7 cellular contexts compared by ENCODE assay signal in genomic region chr4:112910109-112910736, GRCh38.
DNase-seq lines count a peak whose midpoint lies in the region; ATAC-seq and TF ChIP-seq lines count a peak whose summit lies in the region.

No MANE protein-coding gene starts in this region.

- TF ChIP-seq CTCF in GM23338 (conservative IDR thresholded peaks at IDR 0.05; ENCODE audit: low read depth in 2 of 2) (peak in 1 of 2 experiments; percentile 15; a peak in 1 of 4 replicates), transverse colon (IDR thresholded peaks at IDR 0.05) (peak in 1 of 5 experiments; percentile 10)

- H3K27ac ChIP-seq in GM23338 (ENCODE audit: low read depth) (peak overlapping the region; percentile 29; the same call in 1 of the 2 replicates), SK-N-MC (peak overlapping the region; percentile 90), transverse colon (peak overlapping the region; percentile 3 to 58 (median 40))

- intact Hi-C loops in transverse colon (cut with DNase I; ENCODE audit: low total_unique reads) (no loop called here), left colon (cut with DNase I, micrococcal nuclease) (no loop called here)

- no peaks in the 10 kb centered on the region for H3K27me3 ChIP-seq in GM23338 (ENCODE audit: insufficient read depth)
- H3K27me3 ChIP-seq in transverse colon, result no peaks in the 10 kb centered on the region

- H3K9me3 ChIP-seq in SK-N-MC (ENCODE audit: low read depth, low read length) (no peaks in the 10 kb centered on the region), transverse colon (no peaks in the 10 kb centered on the region)

- H4K20me1 ChIP-seq in GM23338 (replicated peaks; ENCODE audit: insufficient read depth), result no peaks in the 10 kb centered on the region

- no peaks in the 10 kb centered on the region for H3F3A ChIP-seq in GM23338 (replicated peaks; ENCODE audit: low read depth)

- in situ Hi-C loops in transverse colon (cut with MboI; ENCODE audit: low pct_ligation_motif_present in 1 of 4, low pct_unique_long_range_greater_than_20kb in 1 of 4, low sequenced_read_pairs in 3 of 4), result no loop called here

- H3K4me1 ChIP-seq in GM23338 (ENCODE audit: insufficient read depth), result peaks cover 4% of the 10 kb centered on the region; the same call in 1 of the 2 replicates
- no peaks in the 10 kb centered on the region for H3K4me1 ChIP-seq in transverse colon

- ATAC-seq in GM23338 (no peak), left colon (no peak), HG03280 (IDR thresholded peaks at IDR 0.05; ENCODE audit: unreplicated experiment) (no peak)

- H3K4me2 ChIP-seq in GM23338, result no peak overlapping the region

- H3K4me1 Mint-ChIP-seq in GM23338, result peaks cover 21% of the 10 kb centered on the region

- H3K9me2 ChIP-seq in GM23338 (ENCODE audit: insufficient read depth), result no peaks in the 10 kb centered on the region

- TF ChIP-seq EP300 in transverse colon (IDR thresholded peaks at IDR 0.05; ENCODE audit: low read depth), result no peak

- H3K4me3 ChIP-seq in GM23338 (no peak overlapping the region), SK-N-MC (peak overlapping the region; percentile 79), transverse colon (peak overlapping the region in 2 of 4 donors; percentile 18 to 36)

- no peaks in the 10 kb centered on the region for H3K36me3 ChIP-seq in GM23338 (ENCODE audit: insufficient read depth)
- no peaks in the 10 kb centered on the region for H3K36me3 ChIP-seq in SK-N-MC (ENCODE audit: insufficient read depth, low read length)
- H3K36me3 ChIP-seq in transverse colon, result no peaks in the 10 kb centered on the region

- no peak overlapping the region for H3K27ac Mint-ChIP-seq in GM23338

- no peak overlapping the region for H2AFZ ChIP-seq in GM23338

- WGBS in transverse colon (ENCODE audit: low coverage in 1 of 2), 2 donors, result 7 to 8% methylated on average over 6 to 7 of the region's 7 CpGs

- no peaks in the 10 kb centered on the region for H3K79me2 ChIP-seq in GM23338 (replicated peaks; ENCODE audit: insufficient read depth)

- H3K4me3 Mint-ChIP-seq in GM23338, result no peak overlapping the region

- H3K9me3 Mint-ChIP-seq in GM23338, result no peaks in the 10 kb centered on the region

- no peak for DNase-seq in GM23338 (ENCODE audit: low spot score)
- no peak for DNase-seq in SK-N-MC (ENCODE audit: low read depth, low spot score)
- DNase-seq in iris pigment epithelial cell (ENCODE audit: low read depth), result peak; percentile 45
- no peak for DNase-seq in transverse colon
- no peak for DNase-seq in GM19238 (ENCODE audit: insufficient read length, low spot score)
- DNase-seq in left colon, result no peak

- H3K27me3 Mint-ChIP-seq in GM23338 (ENCODE audit: insufficient read depth, low read depth, poor library complexity), result no peaks in the 10 kb centered on the region

- no peak for TF ChIP-seq POLR2A in transverse colon (IDR thresholded peaks at IDR 0.05)

- H3K36me3 Mint-ChIP-seq in GM23338 (ENCODE audit: low read depth), result no peaks in the 10 kb centered on the region; the same call in 2 of the 3 replicates

- peak overlapping the region; percentile 41 for H3K9ac ChIP-seq in SK-N-MC (ENCODE audit: insufficient read length)

TF ChIP-seq in GM23338, 12 proteins besides CTCF, POLR2A, EP300 and RAD21:
- TF ChIP-seq STAT1 (IDR thresholded peaks at IDR 0.05; ENCODE audit: unreplicated experiment) (no peak), JUNB (IDR thresholded peaks at IDR 0.05; ENCODE audit: unreplicated experiment) (no peak), POLR2AphosphoS5 (IDR thresholded peaks at IDR 0.05; ENCODE audit: low read depth) (no peak), ZNF331 (CRISPR knock-in tag; IDR thresholded peaks at IDR 0.05; ENCODE audit: low read depth) (no peak), ZNF462 (CRISPR knock-in tag; IDR thresholded peaks at IDR 0.05) (no peak), NANOG (IDR thresholded peaks at IDR 0.05; ENCODE audit: borderline replicate concordance) (no peak), ZNF114 (CRISPR knock-in tag; IDR thresholded peaks at IDR 0.05) (no peak), EZH2phosphoT487 (IDR thresholded peaks at IDR 0.05; ENCODE audit: unreplicated experiment) (no peak), EZH2 (IDR thresholded peaks at IDR 0.05; ENCODE audit: low read depth, unreplicated experiment) (no peak), ETS1 (IDR thresholded peaks at IDR 0.05) (no peak)

Comparison
In these comparisons a context has a peak if more than half of its experiments do, and no peak if none do; other contexts are left out.
1. H3K27ac ChIP-seq: peak in every context shown above with its lines; median percentile 90 in SK-N-MC; 40 in transverse colon; 29 in GM23338.